ENCODE assay signal across 8 cellular contexts in genomic region chr14:59301354-59301753, GRCh38.
A peak's percentile ranks its signal among the peaks of the same experiment; 100 is the strongest.
DNase-seq lines count a peak whose midpoint lies in the region; ATAC-seq and TF ChIP-seq lines count a peak whose summit lies in the region.

No MANE protein-coding gene starts in this region.

- no peaks in the 10 kb centered on the region for H3K36me3 ChIP-seq in left lung

- ATAC-seq in HG03196 (IDR thresholded peaks at IDR 0.05; ENCODE audit: unreplicated experiment) (peak; percentile 75), WTC11 (no peak), left lung (no peak)

- DNase-seq in DMS153 (lab: John Stamatoyannopoulos, UW) (peak; percentile 32), GM19238 (ENCODE audit: insufficient read length, low spot score) (peak; percentile 33), WTC11 (ENCODE audit: low spot score) (no peak), HCEC 1CT (no peak), left lung (no peak), NCI-H2171 (lab: John Stamatoyannopoulos, UW) (no peak), NCI-H1105 treated with DMSO at 0.1 percent for 48 hours (lab: John Stamatoyannopoulos, UW) (no peak)

- H3K4me3 Mint-ChIP-seq in WTC11: no peak overlapping the region

- peak overlapping the region; percentile 37; the same call in 1 of the 2 replicates for H3K27ac Mint-ChIP-seq in WTC11

- H3K4me1 Mint-ChIP-seq in WTC11: peaks cover 16% of the 10 kb centered on the region

- no peak overlapping the region for H3K4me3 ChIP-seq in left lung

- no peaks in the 10 kb centered on the region for H3K9me3 Mint-ChIP-seq in WTC11

- H3K4me1 ChIP-seq in left lung: peaks cover 16 to 17% of the 10 kb centered on the region in 2 donors

- no peaks in the 10 kb centered on the region for H3K27me3 Mint-ChIP-seq in WTC11 (ENCODE audit: low read depth)

- H3K36me3 Mint-ChIP-seq in WTC11: no peaks in the 10 kb centered on the region

- POLR2A ChIA-PET in WTC11 (lab: Charles Lee): no interaction called here

- no peaks in the 10 kb centered on the region for H3K9me3 ChIP-seq in left lung

- no peak overlapping the region for H3K27ac ChIP-seq in left lung

- TF ChIP-seq CTCF in WTC11 (IDR thresholded peaks at IDR 0.05): no peak
- TF ChIP-seq CTCF in left lung (IDR thresholded peaks at IDR 0.05): no peak

- H3K27me3 ChIP-seq in left lung: no peaks in the 10 kb centered on the region

- intact Hi-C loops in left lung (cut with DNase I): no loop called here

- CTCF ChIA-PET in WTC11 (lab: Charles Lee): no interaction called here

TF ChIP-seq in WTC11, 78 proteins besides CTCF, POLR2A, EP300 and RAD21:
- TF ChIP-seq ETV6 (CRISPR knock-in tag; IDR thresholded peaks at IDR 0.05): no peak
- TF ChIP-seq PRRX2 (CRISPR knock-in tag; IDR thresholded peaks at IDR 0.05): no peak
- no peak for TF ChIP-seq PRDM15 (CRISPR knock-in tag; IDR thresholded peaks at IDR 0.05)
- no peak for TF ChIP-seq OVOL2 (CRISPR knock-in tag; IDR thresholded peaks at IDR 0.05; ENCODE audit: borderline replicate concordance)
- TF ChIP-seq NR3C1 (CRISPR knock-in tag; conservative IDR thresholded peaks at IDR 0.05; ENCODE audit: low read depth): no peak
- TF ChIP-seq ZNF423 (CRISPR knock-in tag; IDR thresholded peaks at IDR 0.05): no peak
- no peak for TF ChIP-seq MLX (CRISPR knock-in tag; IDR thresholded peaks at IDR 0.05)
- TF ChIP-seq ZNF671 (CRISPR knock-in tag; IDR thresholded peaks at IDR 0.05): no peak
- TF ChIP-seq FOXP1 (CRISPR knock-in tag; IDR thresholded peaks at IDR 0.05; ENCODE audit: borderline replicate concordance): no peak
- no peak for TF ChIP-seq GRHL2 (CRISPR knock-in tag; IDR thresholded peaks at IDR 0.05; ENCODE audit: insufficient replicate concordance, severe bottlenecking)
- no peak for TF ChIP-seq FOXK1 (CRISPR knock-in tag; IDR thresholded peaks at IDR 0.05)
- TF ChIP-seq MYBL2 (CRISPR knock-in tag; IDR thresholded peaks at IDR 0.05): no peak
- TF ChIP-seq NR2C2 (CRISPR knock-in tag; IDR thresholded peaks at IDR 0.05): no peak
- no peak for TF ChIP-seq SP1 (CRISPR knock-in tag; conservative IDR thresholded peaks at IDR 0.05)
- no peak for TF ChIP-seq NFE2L1 (CRISPR knock-in tag; IDR thresholded peaks at IDR 0.05)

Comparison
In these comparisons a context has a peak if more than half of its experiments do, and no peak if none do; other contexts are left out.
1. DNase-seq: peak in DMS153 (single experiment) and GM19238 (single experiment); none in WTC11 (single experiment), HCEC 1CT (single experiment), left lung (0 of 2), NCI-H2171 (single experiment) and NCI-H1105 treated with DMSO at 0.1 percent for 48 hours (single experiment).